8 cellular contexts compared by ENCODE assay signal in the genomic region with DNA sequence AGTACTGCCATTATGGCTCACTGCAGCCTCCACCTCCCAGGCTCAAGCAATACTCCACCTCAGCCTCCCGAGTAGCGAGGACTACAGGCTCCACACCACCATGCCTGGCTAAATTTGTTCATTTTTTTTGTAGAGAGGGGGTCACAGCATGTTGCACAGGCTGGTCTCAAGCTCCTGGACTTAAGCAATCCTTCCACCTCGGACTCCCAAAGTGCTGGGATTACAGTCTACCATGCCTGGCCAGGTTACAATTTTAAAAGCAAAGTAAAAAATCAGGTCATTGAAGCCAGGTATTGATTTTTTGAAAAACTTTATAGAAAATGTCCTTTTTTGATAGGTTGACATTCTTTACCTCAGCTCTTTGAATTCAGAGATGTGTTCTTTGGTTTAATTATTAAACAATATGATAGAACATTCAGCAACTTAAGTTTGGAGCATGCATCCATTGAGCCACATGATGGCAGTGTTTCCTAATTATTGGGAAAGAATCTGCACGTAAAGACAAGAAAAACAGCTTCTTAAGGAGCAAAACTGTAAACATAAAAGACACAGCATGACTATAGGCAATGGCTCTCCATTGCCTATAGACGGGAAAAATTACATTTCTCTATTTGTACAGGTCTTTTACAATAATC. TPM values are rescaled to one million over a fixed set of nuclear protein-coding genes. Genes with fewer than 3 reads are reported as not detected.
DNase-seq lines count a peak whose midpoint lies in the region; ATAC-seq and TF ChIP-seq lines count a peak whose summit lies in the region.

No MANE protein-coding gene starts in this region.

- H3K4me1 Mint-ChIP-seq in CD4-positive, alpha-beta memory T cell: peaks cover 15 to 55% (median 27%) of the 10 kb centered on the region in 4 donors

- peak overlapping the region; percentile 97 for H2AFZ ChIP-seq in HCT116 (ENCODE audit: low read depth, low read length, poor library complexity, severe bottlenecking)

- peak overlapping the region; percentile 76 for H3K27ac ChIP-seq in CD4-positive, alpha-beta memory T cell (ENCODE audit: low read depth, low read length)
- H3K27ac ChIP-seq in HCT116 (ENCODE audit: low read depth, low read length) (peak overlapping the region; percentile 46), adrenal gland (peak overlapping the region in 2 of 5 donors; percentile 68 to 75), prostate gland (peak overlapping the region; percentile 89)

- WGBS in adrenal gland, 4 donors: 25 to 34% (median 29%) methylated on average over 4 to 5 of the region's 5 CpGs
- 22% methylated on average over 5 of the region's 5 CpGs for WGBS in prostate gland

- POLR2A ChIA-PET in CD4-positive, alpha-beta memory T cell (lab: Charles Lee; ENCODE audit: partially characterized antibody): interaction anchor here (0.8 to 5.1 kb wide), 36 partner anchors 9 to 642 kb away, joined by 3 to 95 read pairs (median 5); partner anchors contain the start of genes ACADVL, ACAP1, CTDNEP1 and DLG4
- POLR2A ChIA-PET in HCT116 (lab: Charles Lee): interaction anchor here (0.7 to 2.1 kb wide), 9 partner anchors 9 to 189 kb away, joined by 3 to 9 read pairs (median 4); partner anchors contain the start of genes DVL2 and SLC16A13

- H3K9ac ChIP-seq in HCT116 (ENCODE audit: low read length): peak overlapping the region; percentile 48

- H3K4me3 Mint-ChIP-seq in CD4-positive, alpha-beta memory T cell: peak overlapping the region; percentile 83 to 94 (median 90)

- H4K20me1 ChIP-seq in HCT116 (ENCODE audit: insufficient read depth): no peaks in the 10 kb centered on the region

- TF ChIP-seq CTCF in HCT116 (IDR thresholded peaks at IDR 0.05 in 2 of 3, conservative IDR thresholded peaks at IDR 0.05 in 1 of 3; ENCODE audit: borderline replicate concordance in 1 of 3, insufficient read depth in 1 of 3, low read depth in 2 of 3, low read length in 2 of 3) (peak; percentile 69 to 96 (median 92)), adrenal gland (IDR thresholded peaks at IDR 0.05) (peak; percentile 40 to 90 (median 87)), prostate gland (IDR thresholded peaks at IDR 0.05) (peak; percentile 59 to 97 (median 92))

- peaks cover 47% of the 10 kb centered on the region for H3K4me1 ChIP-seq in CD4-positive, alpha-beta memory T cell (ENCODE audit: insufficient read depth, low read length)
- H3K4me1 ChIP-seq in HCT116 (ENCODE audit: control insufficient read depth in 1 of 2, insufficient read depth in 2 of 2, low read length in 2 of 2): peaks cover 31 to 48% of the 10 kb centered on the region in 2 experiments
- H3K4me1 ChIP-seq in adrenal gland (replicated peaks in 1 of 2): peaks cover 11 to 34% of the 10 kb centered on the region in 2 donors
- peaks cover 25% of the 10 kb centered on the region for H3K4me1 ChIP-seq in prostate gland (replicated peaks)

- H3K4me2 ChIP-seq in HCT116 (ENCODE audit: low read length): peak overlapping the region; percentile 95

- no peaks in the 10 kb centered on the region for H3K36me3 Mint-ChIP-seq in CD4-positive, alpha-beta memory T cell

- BruUV-seq in HCT116 (replicated peaks; lab: Mats Ljungman, UMichigan): no TSS peak

- TF ChIP-seq POLR2A in HCT116 (IDR thresholded peaks at IDR 0.05; ENCODE audit: borderline replicate concordance, extremely low read depth, insufficient read depth, insufficient read length) (no peak), adrenal gland (IDR thresholded peaks at IDR 0.05) (no peak), prostate gland (IDR thresholded peaks at IDR 0.05) (no peak)

- RAD21 ChIA-PET in HCT116 (lab: Charles Lee; ENCODE audit: low non-redundant PET in 1 of 2, low total read pairs in 2 of 2, uncharacterized antibody in 2 of 2, unreplicated experiment in 2 of 2): interaction anchor here (0.6 to 2.3 kb wide), 13 partner anchors 10 to 355 kb away, joined by 3 to 16 read pairs (median 5); partner anchors contain the start of gene SLC16A13 (in 1 of the 2)

- intact Hi-C loops in CD4-positive, alpha-beta memory T cell (cut with micrococcal nuclease): loop anchor here (1.0 to 5.0 kb wide), 10 partner anchors 91 to 642 kb away; partner anchors contain the start of genes CTDNEP1, ELP5, KCTD11 and SLC2A4
- intact Hi-C loops in HCT116 (cut with micrococcal nuclease) (loop anchor here (1.0 to 5.0 kb wide), 6 partner anchors 91 to 642 kb away; partner anchors contain the start of genes KCTD11, TP53 and WRAP53), adrenal gland (cut with DNase I) (no loop called here), prostate gland (cut with DNase I) (loop anchor here (5.0 to 10.0 kb wide), 2 partner anchors 132 to 239 kb away; partner anchors contain the start of genes ASGR1 and SLC2A4)

- H3K27me3 ChIP-seq in CD4-positive, alpha-beta memory T cell (ENCODE audit: insufficient read depth, low read length): no peaks in the 10 kb centered on the region
- H3K27me3 ChIP-seq in HCT116 (ENCODE audit: insufficient read depth, low read length) (no peaks in the 10 kb centered on the region), adrenal gland (peaks cover 18% of the 10 kb centered on the region), prostate gland (replicated peaks; ENCODE audit: insufficient read depth) (no peaks in the 10 kb centered on the region)

- H3K9me3 ChIP-seq in CD4-positive, alpha-beta memory T cell (ENCODE audit: control insufficient read depth in 1 of 2, low read length in 2 of 2): no peaks in the 10 kb centered on the region
- H3K9me3 ChIP-seq in HCT116 (ENCODE audit: control insufficient read depth in 1 of 2, insufficient read depth in 1 of 2, low read depth in 1 of 2, low read length in 2 of 2) (no peaks in the 10 kb centered on the region), adrenal gland (replicated peaks in 1 of 3) (no peaks in the 10 kb centered on the region), prostate gland (no peaks in the 10 kb centered on the region)

- H3K36me3 ChIP-seq in CD4-positive, alpha-beta memory T cell (ENCODE audit: insufficient read depth, low read length): no peaks in the 10 kb centered on the region
- H3K36me3 ChIP-seq in HCT116 (ENCODE audit: control insufficient read depth in 1 of 2, insufficient read depth in 2 of 2, low read length in 2 of 2) (no peaks in the 10 kb centered on the region), adrenal gland (replicated peaks in 1 of 2) (no peaks in the 10 kb centered on the region), prostate gland (no peaks in the 10 kb centered on the region)

- no peaks in the 10 kb centered on the region for H3K9me2 ChIP-seq in HCT116 (ENCODE audit: insufficient read depth)

- DNase-seq in CD4-positive, alpha-beta memory T cell: peak; percentile 60 to 79 (median 74)
- DNase-seq in HCT116 (ENCODE audit: low read depth, low spot score): peak; percentile 67
- peak; percentile 26 for DNase-seq in NCI-H82 treated with DMSO at 0.1 percent for 48 hours (lab: John Stamatoyannopoulos, UW; ENCODE audit: unreplicated experiment)
- peak in 3 of 7 donors; percentile 41 to 60 (median 51) for DNase-seq in adrenal gland
- DNase-seq in globus pallidus (ENCODE audit: low spot score): peak; percentile 55
- DNase-seq in prostate gland (ENCODE audit: low spot score): peak; percentile 55

- H3K27ac Mint-ChIP-seq in CD4-positive, alpha-beta memory T cell: peak overlapping the region; percentile 88 to 98 (median 95)

- peak overlapping the region; percentile 67 to 84 for H3K4me3 ChIP-seq in CD4-positive, alpha-beta memory T cell (ENCODE audit: low read length in 2 of 2)
- H3K4me3 ChIP-seq in HCT116 (replicated peaks in 1 of 2; ENCODE audit: low read depth in 1 of 2, low read length in 2 of 2) (peak overlapping the region; percentile 49 to 65), adrenal gland (peak overlapping the region in 1 of 4 donors; percentile 40), prostate gland (peak overlapping the region in 1 of 2 donors; percentile 33)

- peak; percentile 96 for TF ChIP-seq RAD21 in HCT116 (IDR thresholded peaks at IDR 0.05; ENCODE audit: low read depth)

- H3K79me2 ChIP-seq in HCT116 (ENCODE audit: insufficient read depth, low read length): no peaks in the 10 kb centered on the region

- ATAC-seq in HCT116: peak; percentile 40
- ATAC-seq in HG02970 (IDR thresholded peaks at IDR 0.05; ENCODE audit: low FRiP score, unreplicated experiment): no peak
- no peak for ATAC-seq in HG03432 (IDR thresholded peaks at IDR 0.05; ENCODE audit: unreplicated experiment)

- CTCF ChIA-PET in CD4-positive, alpha-beta memory T cell (lab: Charles Lee; ENCODE audit: partially characterized antibody): interaction anchor here (0.7 to 15.5 kb wide), 39 partner anchors 8 to 641 kb away, joined by 3 to 430 read pairs (median 5); partner anchors contain the start of genes ACADVL, ACAP1, ASGR1 and CTDNEP1
- CTCF ChIA-PET in HCT116 (lab: Charles Lee): interaction anchor here (0.5 to 5.4 kb wide), 36 partner anchors 8 to 1011 kb away, joined by 3 to 53 read pairs (median 4); partner anchors contain the start of genes ASGR1, CTDNEP1, NEURL4 and SLC16A13

- peaks cover 2% of the 10 kb centered on the region in 2 donors for H3K27me3 Mint-ChIP-seq in CD4-positive, alpha-beta memory T cell

- no peaks in the 10 kb centered on the region for H3K9me3 Mint-ChIP-seq in CD4-positive, alpha-beta memory T cell

RNA-seq across cellular contexts. Expression of gene SLC16A11, which starts 1.7 kb away (rescaled TPM):
- total RNA-seq in CD4-positive, alpha-beta memory T cell: 1 to 10 TPM in 1 of 2 experiments, under 1 TPM in 1; 0.89 to 1.2 TPM
- polyA plus RNA-seq in CD4-positive, alpha-beta memory T cell: under 1 TPM; 0.50 to 0.69 TPM
- total RNA-seq in HCT116 (2021; ENCODE audit: unreplicated experiment) (not detected), adrenal gland (1 to 10 TPM in 2 of 8 donors, under 1 TPM in 4, not detected in 2; 0.18 to 1.1 (median 0.62) TPM), prostate gland (1 to 10 TPM; 1.8 to 2.3 TPM)
- not detected in 2 replicates for polyA plus RNA-seq in HCT116 (2012)
- polyA plus RNA-seq in adrenal gland: 1 to 10 TPM in 2 of 3 donors, not detected in 1; 1.1 to 3.0 TPM

RNA-seq across cellular contexts. Expression of gene SLC16A13, which starts 9.8 kb away (rescaled TPM):
- total RNA-seq in CD4-positive, alpha-beta memory T cell: 10 to 100 TPM; 13.1 to 13.7 TPM
- polyA plus RNA-seq in CD4-positive, alpha-beta memory T cell: 1 to 10 TPM in 1 of 2 donors, under 1 TPM in 1; 0.93 to 1.8 TPM
- total RNA-seq in HCT116 (2021; ENCODE audit: unreplicated experiment) (6.8 TPM), adrenal gland (1 to 10 TPM in 7 of 8 donors, under 1 TPM in 1; 0.97 to 3.2 (median 2.3) TPM), prostate gland (1 to 10 TPM; 1.7 to 1.8 TPM)
- polyA plus RNA-seq in HCT116 (2012): 3.4 and 4.7 TPM in 2 replicates
- polyA plus RNA-seq in adrenal gland: 1 to 10 TPM in 2 of 3 donors, under 1 TPM in 1; 0.84 to 3.1 (median 1.3) TPM

RNA-seq across cellular contexts. Expression of gene BCL6B, which starts 22.8 kb away (rescaled TPM):
- not detected for total RNA-seq in CD4-positive, alpha-beta memory T cell
- not detected for polyA plus RNA-seq in CD4-positive, alpha-beta memory T cell
- total RNA-seq in HCT116 (2021; ENCODE audit: unreplicated experiment) (0.57 TPM), adrenal gland (10 to 100 TPM in 3 of 8 donors, 1 to 10 TPM in 5; 2.9 to 17.0 (median 8.8) TPM), prostate gland (1 to 10 TPM in 1 of 2 donors, under 1 TPM in 1; 0.96 to 4.0 TPM)
- polyA plus RNA-seq in HCT116 (2012): 0.27 and 0.31 TPM in 2 replicates
- polyA plus RNA-seq in adrenal gland: 10 to 100 TPM in 1 of 3 donors, 1 to 10 TPM in 2; 3.2 to 14.2 (median 9.3) TPM

RNA-seq across cellular contexts. Expression of gene RNASEK, which starts 33.2 kb away (rescaled TPM):
- 100 to 1,000 TPM; 166 to 179 TPM for total RNA-seq in CD4-positive, alpha-beta memory T cell
- polyA plus RNA-seq in CD4-positive, alpha-beta memory T cell: 100 to 1,000 TPM; 410 to 812 TPM
- total RNA-seq in HCT116 (2021; ENCODE audit: unreplicated experiment) (160 TPM), adrenal gland (100 to 1,000 TPM; 206 to 799 (median 570) TPM), prostate gland (100 to 1,000 TPM; 348 to 418 TPM)
- 173 and 253 TPM in 2 replicates for polyA plus RNA-seq in HCT116 (2012)
- polyA plus RNA-seq in adrenal gland: 100 to 1,000 TPM; 363 to 770 (median 435) TPM

RNA-seq across cellular contexts. Expression of gene CLEC10A, which starts 34.4 kb away (rescaled TPM):
- total RNA-seq in CD4-positive, alpha-beta memory T cell: 1 to 10 TPM; 1.4 TPM
- not detected for polyA plus RNA-seq in CD4-positive, alpha-beta memory T cell
- total RNA-seq in HCT116 (2021; ENCODE audit: unreplicated experiment) (not detected), adrenal gland (10 to 100 TPM in 1 of 8 donors, 1 to 10 TPM in 7; 1.5 to 14.1 (median 6.0) TPM), prostate gland (1 to 10 TPM in 1 of 2 donors, under 1 TPM in 1; 0.55 to 5.7 TPM)
- polyA plus RNA-seq in HCT116 (2012): not detected in 2 replicates
- 1 to 10 TPM; 3.1 to 6.5 (median 4.2) TPM for polyA plus RNA-seq in adrenal gland

Comparison
In these comparisons a context has a peak if more than half of its experiments do, and no peak if none do; other contexts are left out.
1. intact Hi-C loops: an anchor here in CD4-positive, alpha-beta memory T cell (1.0 to 5.0 kb wide), HCT116 (1.0 to 5.0 kb wide) and prostate gland (5.0 to 10.0 kb wide); none called in adrenal gland.